1 cellular context compared by ENCODE assay signal in the genomic region with DNA sequence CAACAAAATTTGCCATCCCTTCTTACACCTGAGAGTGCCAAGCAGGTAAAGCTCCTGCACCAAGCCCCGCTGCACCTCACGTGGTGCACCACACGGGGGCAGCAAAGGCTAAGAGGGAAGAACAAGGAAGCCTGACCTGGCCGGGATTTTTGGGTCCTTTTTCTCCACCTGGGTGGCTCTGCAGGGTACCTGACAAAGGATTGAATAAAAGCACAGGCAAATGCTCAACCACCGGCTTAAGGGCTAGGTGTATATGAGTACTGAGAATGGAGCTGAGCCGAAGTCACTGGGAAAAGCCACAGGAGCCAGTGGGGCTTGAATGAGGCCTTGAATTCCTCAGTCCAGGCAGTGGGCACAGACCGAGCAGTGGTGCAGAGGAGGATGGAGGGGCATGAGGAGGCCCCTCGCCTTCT.
TF ChIP-seq lines count a peak whose summit lies in the region.

No MANE protein-coding gene starts in this region.

TF ChIP-seq in GM23338, 12 proteins besides CTCF, POLR2A, EP300 and RAD21 (continued from another document):
- TF ChIP-seq, protein P1, sequence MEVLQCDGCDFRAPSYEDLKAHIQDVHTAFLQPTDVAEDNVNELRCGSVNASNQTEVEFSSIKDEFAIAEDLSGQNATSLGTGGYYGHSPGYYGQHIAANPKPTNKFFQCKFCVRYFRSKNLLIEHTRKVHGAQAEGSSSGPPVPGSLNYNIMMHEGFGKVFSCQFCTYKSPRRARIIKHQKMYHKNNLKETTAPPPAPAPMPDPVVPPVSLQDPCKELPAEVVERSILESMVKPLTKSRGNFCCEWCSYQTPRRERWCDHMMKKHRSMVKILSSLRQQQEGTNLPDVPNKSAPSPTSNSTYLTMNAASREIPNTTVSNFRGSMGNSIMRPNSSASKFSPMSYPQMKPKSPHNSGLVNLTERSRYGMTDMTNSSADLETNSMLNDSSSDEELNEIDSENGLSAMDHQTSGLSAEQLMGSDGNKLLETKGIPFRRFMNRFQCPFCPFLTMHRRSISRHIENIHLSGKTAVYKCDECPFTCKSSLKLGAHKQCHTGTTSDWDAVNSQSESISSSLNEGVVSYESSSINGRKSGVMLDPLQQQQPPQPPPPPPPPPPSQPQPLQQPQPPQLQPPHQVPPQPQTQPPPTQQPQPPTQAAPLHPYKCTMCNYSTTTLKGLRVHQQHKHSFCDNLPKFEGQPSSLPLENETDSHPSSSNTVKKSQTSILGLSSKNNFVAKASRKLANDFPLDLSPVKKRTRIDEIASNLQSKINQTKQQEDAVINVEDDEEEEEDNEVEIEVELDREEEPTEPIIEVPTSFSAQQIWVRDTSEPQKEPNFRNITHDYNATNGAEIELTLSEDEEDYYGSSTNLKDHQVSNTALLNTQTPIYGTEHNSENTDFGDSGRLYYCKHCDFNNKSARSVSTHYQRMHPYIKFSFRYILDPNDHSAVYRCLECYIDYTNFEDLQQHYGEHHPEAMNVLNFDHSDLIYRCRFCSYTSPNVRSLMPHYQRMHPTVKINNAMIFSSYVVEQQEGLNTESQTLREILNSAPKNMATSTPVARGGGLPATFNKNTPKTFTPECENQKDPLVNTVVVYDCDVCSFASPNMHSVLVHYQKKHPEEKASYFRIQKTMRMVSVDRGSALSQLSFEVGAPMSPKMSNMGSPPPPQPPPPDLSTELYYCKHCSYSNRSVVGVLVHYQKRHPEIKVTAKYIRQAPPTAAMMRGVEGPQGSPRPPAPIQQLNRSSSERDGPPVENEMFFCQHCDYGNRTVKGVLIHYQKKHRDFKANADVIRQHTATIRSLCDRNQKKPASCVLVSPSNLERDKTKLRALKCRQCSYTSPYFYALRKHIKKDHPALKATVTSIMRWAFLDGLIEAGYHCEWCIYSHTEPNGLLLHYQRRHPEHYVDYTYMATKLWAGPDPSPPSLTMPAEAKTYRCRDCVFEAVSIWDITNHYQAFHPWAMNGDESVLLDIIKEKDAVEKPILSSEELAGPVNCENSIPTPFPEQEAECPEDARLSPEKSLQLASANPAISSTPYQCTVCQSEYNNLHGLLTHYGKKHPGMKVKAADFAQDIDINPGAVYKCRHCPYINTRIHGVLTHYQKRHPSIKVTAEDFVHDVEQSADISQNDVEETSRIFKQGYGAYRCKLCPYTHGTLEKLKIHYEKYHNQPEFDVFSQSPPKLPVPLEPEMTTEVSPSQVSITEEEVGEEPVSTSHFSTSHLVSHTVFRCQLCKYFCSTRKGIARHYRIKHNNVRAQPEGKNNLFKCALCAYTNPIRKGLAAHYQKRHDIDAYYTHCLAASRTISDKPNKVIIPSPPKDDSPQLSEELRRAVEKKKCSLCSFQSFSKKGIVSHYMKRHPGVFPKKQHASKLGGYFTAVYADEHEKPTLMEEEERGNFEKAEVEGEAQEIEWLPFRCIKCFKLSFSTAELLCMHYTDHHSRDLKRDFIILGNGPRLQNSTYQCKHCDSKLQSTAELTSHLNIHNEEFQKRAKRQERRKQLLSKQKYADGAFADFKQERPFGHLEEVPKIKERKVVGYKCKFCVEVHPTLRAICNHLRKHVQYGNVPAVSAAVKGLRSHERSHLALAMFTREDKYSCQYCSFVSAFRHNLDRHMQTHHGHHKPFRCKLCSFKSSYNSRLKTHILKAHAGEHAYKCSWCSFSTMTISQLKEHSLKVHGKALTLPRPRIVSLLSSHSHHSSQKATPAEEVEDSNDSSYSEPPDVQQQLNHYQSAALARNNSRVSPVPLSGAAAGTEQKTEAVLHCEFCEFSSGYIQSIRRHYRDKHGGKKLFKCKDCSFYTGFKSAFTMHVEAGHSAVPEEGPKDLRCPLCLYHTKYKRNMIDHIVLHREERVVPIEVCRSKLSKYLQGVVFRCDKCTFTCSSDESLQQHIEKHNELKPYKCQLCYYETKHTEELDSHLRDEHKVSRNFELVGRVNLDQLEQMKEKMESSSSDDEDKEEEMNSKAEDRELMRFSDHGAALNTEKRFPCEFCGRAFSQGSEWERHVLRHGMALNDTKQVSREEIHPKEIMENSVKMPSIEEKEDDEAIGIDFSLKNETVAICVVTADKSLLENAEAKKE (CRISPR knock-in tag; IDR thresholded peaks at IDR 0.05) = no peak
- no peak for TF ChIP-seq ZNF114 (CRISPR knock-in tag; IDR thresholded peaks at IDR 0.05)
- no peak for TF ChIP-seq POLR2AphosphoS5 (IDR thresholded peaks at IDR 0.05; ENCODE audit: low read depth)
- TF ChIP-seq, protein P2, sequence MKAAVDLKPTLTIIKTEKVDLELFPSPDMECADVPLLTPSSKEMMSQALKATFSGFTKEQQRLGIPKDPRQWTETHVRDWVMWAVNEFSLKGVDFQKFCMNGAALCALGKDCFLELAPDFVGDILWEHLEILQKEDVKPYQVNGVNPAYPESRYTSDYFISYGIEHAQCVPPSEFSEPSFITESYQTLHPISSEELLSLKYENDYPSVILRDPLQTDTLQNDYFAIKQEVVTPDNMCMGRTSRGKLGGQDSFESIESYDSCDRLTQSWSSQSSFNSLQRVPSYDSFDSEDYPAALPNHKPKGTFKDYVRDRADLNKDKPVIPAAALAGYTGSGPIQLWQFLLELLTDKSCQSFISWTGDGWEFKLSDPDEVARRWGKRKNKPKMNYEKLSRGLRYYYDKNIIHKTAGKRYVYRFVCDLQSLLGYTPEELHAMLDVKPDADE (IDR thresholded peaks at IDR 0.05) = no peak
- no peak for TF ChIP-seq CREB1 (CRISPR knock-in tag; IDR thresholded peaks at IDR 0.05; ENCODE audit: low read depth)
- TF ChIP-seq, protein P3, sequence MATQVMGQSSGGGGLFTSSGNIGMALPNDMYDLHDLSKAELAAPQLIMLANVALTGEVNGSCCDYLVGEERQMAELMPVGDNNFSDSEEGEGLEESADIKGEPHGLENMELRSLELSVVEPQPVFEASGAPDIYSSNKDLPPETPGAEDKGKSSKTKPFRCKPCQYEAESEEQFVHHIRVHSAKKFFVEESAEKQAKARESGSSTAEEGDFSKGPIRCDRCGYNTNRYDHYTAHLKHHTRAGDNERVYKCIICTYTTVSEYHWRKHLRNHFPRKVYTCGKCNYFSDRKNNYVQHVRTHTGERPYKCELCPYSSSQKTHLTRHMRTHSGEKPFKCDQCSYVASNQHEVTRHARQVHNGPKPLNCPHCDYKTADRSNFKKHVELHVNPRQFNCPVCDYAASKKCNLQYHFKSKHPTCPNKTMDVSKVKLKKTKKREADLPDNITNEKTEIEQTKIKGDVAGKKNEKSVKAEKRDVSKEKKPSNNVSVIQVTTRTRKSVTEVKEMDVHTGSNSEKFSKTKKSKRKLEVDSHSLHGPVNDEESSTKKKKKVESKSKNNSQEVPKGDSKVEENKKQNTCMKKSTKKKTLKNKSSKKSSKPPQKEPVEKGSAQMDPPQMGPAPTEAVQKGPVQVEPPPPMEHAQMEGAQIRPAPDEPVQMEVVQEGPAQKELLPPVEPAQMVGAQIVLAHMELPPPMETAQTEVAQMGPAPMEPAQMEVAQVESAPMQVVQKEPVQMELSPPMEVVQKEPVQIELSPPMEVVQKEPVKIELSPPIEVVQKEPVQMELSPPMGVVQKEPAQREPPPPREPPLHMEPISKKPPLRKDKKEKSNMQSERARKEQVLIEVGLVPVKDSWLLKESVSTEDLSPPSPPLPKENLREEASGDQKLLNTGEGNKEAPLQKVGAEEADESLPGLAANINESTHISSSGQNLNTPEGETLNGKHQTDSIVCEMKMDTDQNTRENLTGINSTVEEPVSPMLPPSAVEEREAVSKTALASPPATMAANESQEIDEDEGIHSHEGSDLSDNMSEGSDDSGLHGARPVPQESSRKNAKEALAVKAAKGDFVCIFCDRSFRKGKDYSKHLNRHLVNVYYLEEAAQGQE (IDR thresholded peaks at IDR 0.05; ENCODE audit: unreplicated experiment) = no peak
- TF ChIP-seq JUNB (IDR thresholded peaks at IDR 0.05; ENCODE audit: unreplicated experiment) = no peak
- TF ChIP-seq EZH2 (IDR thresholded peaks at IDR 0.05; ENCODE audit: low read depth, unreplicated experiment) = no peak
- TF ChIP-seq STAT1 (IDR thresholded peaks at IDR 0.05; ENCODE audit: unreplicated experiment) = no peak
